ENCODE assay signal across 28 cellular contexts in genomic region chr2:149906871-149907270, GRCh38.
"Had no signal": no experiment of that assay in that cellular context is flagged by ENCODE, and none has a peak within 500 bp of the region (broad histone marks: within the 10 kb centered on the region; RNA-seq: fewer than 3 reads in every experiment).

No MANE protein-coding gene starts in this region.

- H3K27me3 Mint-ChIP-seq: activated CD8-positive, alpha-beta T cell treated with anti-CD3 and anti-CD28 coated beads for 36 hours; activated naive CD4-positive, alpha-beta T cell treated with anti-CD3 and anti-CD28 coated beads, Interleukin-2, amount 10 ng/mL, durations not matched to agents 7 days and 5 days had no signal

- H3K4me3 Mint-ChIP-seq: activated CD8-positive, alpha-beta T cell treated with anti-CD3 and anti-CD28 coated beads for 36 hours; activated naive CD4-positive, alpha-beta T cell treated with anti-CD3 and anti-CD28 coated beads, Interleukin-2, amount 10 ng/mL, durations not matched to agents 7 days and 5 days; activated T-cell treated with anti-CD3 and anti-CD28 coated beads, Interleukin-2, amount 50 U/mL, for 72 hours had no signal

- H3K9me3 Mint-ChIP-seq: activated naive CD4-positive, alpha-beta T cell treated with anti-CD3 and anti-CD28 coated beads, Interleukin-2, amount 10 ng/mL, durations not matched to agents 7 days and 5 days had no signal

- H3K4me3 ChIP-seq: breast epithelium, MG63, SJCRH30 had no signal

- H3K4me1 Mint-ChIP-seq: activated naive CD4-positive, alpha-beta T cell treated with anti-CD3 and anti-CD28 coated beads, Interleukin-2, amount 10 ng/mL, durations not matched to agents 7 days and 5 days had no signal

- H3K36me3 Mint-ChIP-seq: activated naive CD4-positive, alpha-beta T cell treated with anti-CD3 and anti-CD28 coated beads, Interleukin-2, amount 10 ng/mL, durations not matched to agents 7 days and 5 days had no signal

- H3K9me2 ChIP-seq: SK-N-SH had no signal

- DNase-seq: activated CD4-positive, alpha-beta T cell treated with anti-CD3 and anti-CD28 coated beads for 4 hours; activated CD8-positive, alpha-beta memory T cell treated with anti-CD3 and anti-CD28 coated beads, Interleukin-2, amount 50 U/mL, for 4 hours; activated CD8-positive, alpha-beta T cell treated with anti-CD3 and anti-CD28 coated beads for 36 hours; activated gamma-delta T cell treated with Interleukin-2 at 50 U/mL for 16 hours; activated naive CD4-positive, alpha-beta T cell treated with anti-CD3 and anti-CD28 coated beads, Interleukin-2, amount 10 ng/mL, durations not matched to agents 7 days and 5 days; activated T-cell treated with anti-CD3 and anti-CD28 coated beads, Interleukin-2, amount 50 U/mL, for 72 hours; aorta; MG63; MV-4-11; NCI-H1092 treated with DMSO at 0.1 percent for 48 hours; NCI-H1417 treated with DMSO at 0.1 percent for 48 hours; NCI-H1694 treated with DMSO at 0.1 percent for 48 hours; NCI-H2029 treated with DMSO at 0.1 percent for 48 hours; NCI-H345; NCI-H510A; NCI-H526 treated with DMSO at 0.1 percent for 48 hours; NK-92 treated with Interleukin-12 subunit alpha and Interleukin-12 subunit beta, amount 100 ng/mL, for 24 hours; OCI-M1; Right ventricle myocardium superior; SK-N-SH; T-helper 1 cell; WERI-Rb-1 had no signal

- H3K27me3 ChIP-seq: breast epithelium, MG63, SJCRH30 had no signal

- H3K4me2 ChIP-seq: KMS-11, SK-N-SH had no signal

- H3K4me1 ChIP-seq: breast epithelium had no signal

- H3K36me3 ChIP-seq: breast epithelium, MG63, SJCRH30, WERI-Rb-1 had no signal

- ATAC-seq: activated CD8-positive, alpha-beta T cell treated with anti-CD3 and anti-CD28 coated beads for 36 hours; activated T-cell treated with anti-CD3 and anti-CD28 coated beads, Interleukin-2, amount 50 U/mL, for 72 hours; Panc1 had no signal

- H3K9me3 ChIP-seq: breast epithelium, MG63, SJCRH30, SK-N-SH had no signal

- H3K27ac Mint-ChIP-seq: activated CD8-positive, alpha-beta T cell treated with anti-CD3 and anti-CD28 coated beads for 36 hours; activated naive CD4-positive, alpha-beta T cell treated with anti-CD3 and anti-CD28 coated beads, Interleukin-2, amount 10 ng/mL, durations not matched to agents 7 days and 5 days; activated T-cell treated with anti-CD3 and anti-CD28 coated beads, Interleukin-2, amount 50 U/mL, for 72 hours; activated T-helper 2 cell treated with anti-CD3 and anti-CD28 coated beads, Interferon-gamma antibody, Interleukin-2, Interleukin-4, amounts not matched to agents 10 μg/mL and 5 μg/mL and 100 μg/mL, durations not matched to agents 14 hours and 24 hours and 36 hours had no signal

- H3K27ac ChIP-seq: breast epithelium, KMS-11, RWPE1, SJCRH30, WERI-Rb-1 had no signal

- H3K9ac ChIP-seq: KMS-11, SK-N-SH had no signal
